10 cellular contexts compared by ENCODE assay signal in the genomic region with DNA sequence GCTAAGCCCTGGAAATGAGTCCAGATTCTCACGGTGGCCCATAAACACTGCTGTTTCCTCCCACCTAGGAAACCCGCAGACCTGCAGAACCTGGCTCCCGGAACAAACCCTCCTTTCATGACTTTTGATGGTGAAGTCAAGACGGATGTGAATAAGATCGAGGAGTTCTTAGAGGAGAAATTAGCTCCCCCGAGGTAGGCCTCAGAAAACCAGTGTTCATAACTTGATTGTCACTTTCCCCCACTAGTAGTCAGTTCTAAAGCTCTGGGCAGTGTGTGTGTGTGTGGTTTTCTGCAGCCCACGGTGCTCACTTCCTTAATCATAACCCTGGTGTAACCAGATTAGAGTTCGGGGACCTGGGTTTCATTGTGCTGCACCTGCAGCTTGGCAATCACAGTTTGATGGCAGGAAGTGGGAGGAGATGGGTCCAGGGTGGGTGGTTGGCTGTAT. TPM values are rescaled to one million over a fixed set of nuclear protein-coding genes. Genes with fewer than 3 reads are reported as not detected.
DNase-seq lines count a peak whose midpoint lies in the region; ATAC-seq and TF ChIP-seq lines count a peak whose summit lies in the region.
"Had no signal": no experiment of that assay in that cellular context is flagged by ENCODE, and none has a peak within 500 bp of the region (broad histone marks: within the 10 kb centered on the region; RNA-seq: fewer than 3 reads in every experiment).

No MANE protein-coding gene starts in this region.

- intact Hi-C loops in esophagus muscularis mucosa (cut with DNase I) (no loop called here), body of pancreas (cut with DNase I) (no loop called here)

- peaks cover 10% of the 10 kb centered on the region for H3K4me1 Mint-ChIP-seq in stimulated activated memory B cell treated with anti-CD40 and anti-IgM and Interleukin-4, amounts not matched to agents 10 μg/mL and 1 μg/mL and 100 μg/mL, for 72 hours

- H3K9me3 ChIP-seq in esophagus muscularis mucosa (no peaks in the 10 kb centered on the region), body of pancreas (no peaks in the 10 kb centered on the region)

- H3K27me3 ChIP-seq in esophagus muscularis mucosa: peaks cover 0 to 50% (median 0%) of the 10 kb centered on the region in 4 donors
- no peaks in the 10 kb centered on the region for H3K27me3 ChIP-seq in body of pancreas

- TF ChIP-seq POLR2A in esophagus muscularis mucosa (IDR thresholded peaks at IDR 0.05; ENCODE audit: low read depth): no peak
- no peak for TF ChIP-seq POLR2A in body of pancreas (IDR thresholded peaks at IDR 0.05)

- no peak for TF ChIP-seq EP300 in esophagus muscularis mucosa (IDR thresholded peaks at IDR 0.05)

- no peaks in the 10 kb centered on the region for H3K36me3 Mint-ChIP-seq in stimulated activated memory B cell treated with anti-CD40 and anti-IgM and Interleukin-4, amounts not matched to agents 10 μg/mL and 1 μg/mL and 100 μg/mL, for 72 hours

- H3K4me1 ChIP-seq in esophagus muscularis mucosa (no peaks in the 10 kb centered on the region), body of pancreas (no peaks in the 10 kb centered on the region)

- no peak overlapping the region for H3K4me3 ChIP-seq in esophagus muscularis mucosa
- H3K4me3 ChIP-seq in body of pancreas: no peak overlapping the region

- ATAC-seq in HG03108 (IDR thresholded peaks at IDR 0.05; ENCODE audit: unreplicated experiment) (peak; percentile 81), body of pancreas (no peak)
- peak; percentile 95 for ATAC-seq in stimulated activated memory B cell treated with anti-CD40 and anti-IgM and Interleukin-4, amounts not matched to agents 10 μg/mL and 1 μg/mL and 100 μg/mL, for 72 hours

- DNase-seq in NOMO-1 treated with DMSO at 0.1 percent for 48 hours (lab: John Stamatoyannopoulos, UW; ENCODE audit: unreplicated experiment) (peak; percentile 32), NOMO-1 treated with dmso at 0.1 percent for 144 hours (lab: John Stamatoyannopoulos, UW; ENCODE audit: unreplicated experiment) (no peak), esophagus muscularis mucosa (ENCODE audit: extremely low spot score) (no peak), GF-D8 (lab: John Stamatoyannopoulos, UW) (no peak), body of pancreas (no peak)
- peak in 2 of 3 experiments; percentile 11 to 35 for DNase-seq in activated CD8-positive, alpha-beta memory T cell treated with anti-CD3 and anti-CD28 coated beads for 48 hours (ENCODE audit: low read depth in 2 of 3, low spot score in 2 of 3)

- no peak overlapping the region for H3K27ac ChIP-seq in esophagus muscularis mucosa (replicated peaks in 1 of 4)
- H3K27ac ChIP-seq in body of pancreas: no peak overlapping the region
- H3K27ac ChIP-seq: KMS-11 had no signal

- peaks cover 0 to 4% (median 0%) of the 10 kb centered on the region in 4 donors for H3K36me3 ChIP-seq in esophagus muscularis mucosa
- H3K36me3 ChIP-seq in body of pancreas (replicated peaks in 1 of 2; ENCODE audit: insufficient read depth in 1 of 2, low read depth in 2 of 2): no peaks in the 10 kb centered on the region

- no peaks in the 10 kb centered on the region for H3K9me3 Mint-ChIP-seq in stimulated activated memory B cell treated with anti-CD40 and anti-IgM and Interleukin-4, amounts not matched to agents 10 μg/mL and 1 μg/mL and 100 μg/mL, for 72 hours

- peaks cover 22% of the 10 kb centered on the region for H3K27me3 Mint-ChIP-seq in stimulated activated memory B cell treated with anti-CD40 and anti-IgM and Interleukin-4, amounts not matched to agents 10 μg/mL and 1 μg/mL and 100 μg/mL, for 72 hours

- H3K27ac Mint-ChIP-seq in stimulated activated memory B cell treated with anti-CD40 and anti-IgM and Interleukin-4, amounts not matched to agents 10 μg/mL and 1 μg/mL and 100 μg/mL, for 72 hours: peak overlapping the region; percentile 44

- H3K4me3 Mint-ChIP-seq in stimulated activated memory B cell treated with anti-CD40 and anti-IgM and Interleukin-4, amounts not matched to agents 10 μg/mL and 1 μg/mL and 100 μg/mL, for 72 hours: peak overlapping the region; percentile 17

- TF ChIP-seq CTCF in esophagus muscularis mucosa (IDR thresholded peaks at IDR 0.05) (no peak), body of pancreas (IDR thresholded peaks at IDR 0.05) (no peak)

- WGBS in esophagus muscularis mucosa: 74% methylated on average over 8 of the region's 8 CpGs
- whole genome bisulfite sequencing in body of pancreas, 2 donors: 57 to 77% methylated on average over 8 of the region's 8 CpGs

RNA-seq across cellular contexts. Expression of a gene that starts 39.1 kb away (rescaled TPM):
- total RNA-seq in esophagus muscularis mucosa: 1 to 10 TPM in 1 of 4 donors, under 1 TPM in 3; under 0.01 to 1.9 (median 0.39) TPM
- 1 to 10 TPM in 1 of 2 donors, under 1 TPM in 1; 0.99 to 1.8 TPM for total RNA-seq in body of pancreas
- total RNA-seq: A673 had no signal

Comparison
In these comparisons a context has a peak if more than half of its experiments do, and no peak if none do; other contexts are left out.
1. DNase-seq: peak in NOMO-1 treated with DMSO at 0.1 percent for 48 hours (single experiment) and activated CD8-positive, alpha-beta memory T cell treated with anti-CD3 and anti-CD28 coated beads for 48 hours (2 of 3); none in NOMO-1 treated with dmso at 0.1 percent for 144 hours (single experiment), esophagus muscularis mucosa (single experiment), GF-D8 (single experiment) and body of pancreas (0 of 4).